1 cellular context compared by ENCODE assay signal in the genomic region with DNA sequence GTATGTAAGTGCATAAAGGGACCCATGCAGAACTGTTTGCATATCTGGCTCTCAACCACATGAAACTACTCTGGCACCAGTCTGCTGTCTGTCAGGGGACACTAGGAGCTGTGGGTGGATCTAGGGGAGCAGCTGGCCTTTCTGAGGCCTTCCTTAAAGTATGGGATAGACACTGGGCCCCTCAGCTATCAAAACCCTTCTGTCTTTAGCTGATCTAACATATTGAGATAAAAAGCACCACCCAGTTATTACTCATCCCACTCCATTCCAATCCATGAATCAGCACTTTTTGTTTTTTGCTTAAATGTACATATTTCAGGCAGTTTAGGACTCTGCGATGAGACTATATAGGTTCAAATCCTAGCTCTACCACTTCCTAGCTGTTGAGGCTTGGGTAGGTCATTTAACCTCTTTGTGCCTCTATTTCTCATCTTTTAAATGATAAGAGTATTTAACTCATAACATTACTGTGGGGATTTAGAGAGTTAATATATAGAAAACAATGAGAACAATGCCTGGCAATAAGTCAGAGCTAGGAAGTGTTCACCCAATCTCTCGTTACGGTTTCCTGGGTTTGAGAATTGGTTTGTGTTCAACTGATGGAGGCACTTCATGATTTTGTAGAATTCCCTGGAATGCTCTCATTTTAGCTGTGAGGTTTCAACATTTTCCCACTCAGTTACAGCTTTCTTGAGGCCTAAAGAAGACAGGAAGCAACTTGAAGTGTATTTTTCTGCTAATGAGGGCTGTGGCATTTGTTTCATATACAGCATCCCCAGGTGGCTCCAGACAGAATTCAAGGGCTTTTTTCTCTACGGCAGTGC.
TF ChIP-seq lines count a peak whose summit lies in the region.

No MANE protein-coding gene starts in this region.

TF ChIP-seq in HepG2, 621 proteins besides CTCF, POLR2A, EP300 and RAD21 (continued from another document):
- TF ChIP-seq MAFK (conservative IDR thresholded peaks at IDR 0.05 in 1 of 2, IDR thresholded peaks at IDR 0.05 in 1 of 2; ENCODE audit: low read length in 2 of 2) (peak; percentile 88 to 92), NFE2L2 (IDR thresholded peaks at IDR 0.05; ENCODE audit: low read length) (peak; percentile 74), MAFF (IDR thresholded peaks at IDR 0.05; ENCODE audit: low read depth, low read length) (peak; percentile 87), SRSF1 (optimal IDR thresholded peaks at IDR 0.05; ENCODE audit: low read depth, low read length) (no peak), NBN (conservative IDR thresholded peaks at IDR 0.05) (no peak), ZBTB49 (CRISPR knock-in tag; IDR thresholded peaks at IDR 0.05; ENCODE audit: borderline replicate concordance) (no peak), SNAI1 (CRISPR knock-in tag; IDR thresholded peaks at IDR 0.05; ENCODE audit: borderline replicate concordance) (no peak), ZNF768 (CRISPR knock-in tag; IDR thresholded peaks at IDR 0.05) (no peak)
TF ChIP-seq in HepG2: peak in this region for 4.
